Comparison of ENCODE assay signal across 8 cellular contexts in genomic region chr22:38870312-38870741, GRCh38. TPM values are rescaled to one million over a fixed set of nuclear protein-coding genes. Genes with fewer than 3 reads are reported as not detected.
DNase-seq lines count a peak whose midpoint lies in the region; ATAC-seq and TF ChIP-seq lines count a peak whose summit lies in the region.

No MANE protein-coding gene starts in this region.

- peak overlapping the region; percentile 91 for H3K27ac Mint-ChIP-seq in activated T-helper 17 cell treated with anti-CD3 and anti-CD28 coated beads, Interleukin-2, amount 50 U/mL, for 72 hours
- peak overlapping the region; percentile 76 to 91 for H3K27ac Mint-ChIP-seq in natural killer cell
- peak overlapping the region; percentile 89 for H3K27ac Mint-ChIP-seq in stimulated activated effector memory CD8-positive, alpha-beta T cell treated with anti-CD3 and anti-CD28 coated beads, Interleukin-12 subunit alpha, Interleukin-12 subunit beta, amount 100 ng/mL, for 72 hours

- intact Hi-C loops in natural killer cell (cut with micrococcal nuclease), result loop anchor here (5.0 kb wide), 2 partner anchors 282 to 662 kb away; partner anchors contain the start of genes CBX7 and RPS19BP1

- H3K4me3 ChIP-seq in LNCaP clone FGC (ENCODE audit: low read depth, low read length) (peak overlapping the region; percentile 73), RWPE2 (ENCODE audit: severe bottlenecking) (peak overlapping the region; percentile 87), fibroblast of pulmonary artery (replicated peaks; ENCODE audit: low read depth, low read length) (peak overlapping the region; percentile 68)

- H3K4me3 Mint-ChIP-seq in activated T-helper 17 cell treated with anti-CD3 and anti-CD28 coated beads, Interleukin-2, amount 50 U/mL, for 72 hours, result peak overlapping the region; percentile 92
- H3K4me3 Mint-ChIP-seq in natural killer cell, result peak overlapping the region; percentile 87
- peak overlapping the region; percentile 94 for H3K4me3 Mint-ChIP-seq in stimulated activated effector memory CD8-positive, alpha-beta T cell treated with anti-CD3 and anti-CD28 coated beads, Interleukin-12 subunit alpha, Interleukin-12 subunit beta, amount 100 ng/mL, for 72 hours

- H3K4me1 Mint-ChIP-seq in activated T-helper 17 cell treated with anti-CD3 and anti-CD28 coated beads, Interleukin-2, amount 50 U/mL, for 72 hours, result peaks cover 26% of the 10 kb centered on the region
- peaks cover 26 to 50% of the 10 kb centered on the region in 2 donors for H3K4me1 Mint-ChIP-seq in natural killer cell
- H3K4me1 Mint-ChIP-seq in stimulated activated effector memory CD8-positive, alpha-beta T cell treated with anti-CD3 and anti-CD28 coated beads, Interleukin-12 subunit alpha, Interleukin-12 subunit beta, amount 100 ng/mL, for 72 hours, result peaks cover 57% of the 10 kb centered on the region

- ATAC-seq in RWPE2 (ENCODE audit: low read depth) (peak; percentile 62), natural killer cell (peak; percentile 41 to 48 (median 48)), GM21515 (IDR thresholded peaks at IDR 0.05; ENCODE audit: unreplicated experiment) (no peak)
- peak; percentile 31 for ATAC-seq in activated T-helper 17 cell treated with anti-CD3 and anti-CD28 coated beads, Interleukin-2, amount 50 U/mL, for 72 hours (replicated peaks)
- peak; percentile 53 for ATAC-seq in stimulated activated effector memory CD8-positive, alpha-beta T cell treated with anti-CD3 and anti-CD28 coated beads, Interleukin-12 subunit alpha, Interleukin-12 subunit beta, amount 100 ng/mL, for 72 hours

- peak; percentile 86 for TF ChIP-seq CTCF in LNCaP clone FGC (IDR thresholded peaks at IDR 0.05; ENCODE audit: control insufficient read depth, extremely low read depth, insufficient read depth)
- peak; percentile 96 for TF ChIP-seq CTCF in RWPE2 (IDR thresholded peaks at IDR 0.05; ENCODE audit: poor library complexity, severe bottlenecking)
- peak; percentile 95 for TF ChIP-seq CTCF in fibroblast of pulmonary artery (IDR thresholded peaks at IDR 0.05; ENCODE audit: low read length, missing control alignments)
- TF ChIP-seq CTCF in natural killer cell (IDR thresholded peaks at IDR 0.05), result peak; percentile 97

- no peaks in the 10 kb centered on the region for H3K27me3 Mint-ChIP-seq in activated T-helper 17 cell treated with anti-CD3 and anti-CD28 coated beads, Interleukin-2, amount 50 U/mL, for 72 hours
- H3K27me3 Mint-ChIP-seq in natural killer cell (ENCODE audit: low read depth in 2 of 2), result peaks cover 0 to 7% of the 10 kb centered on the region in 2 donors

- H3K27ac ChIP-seq in RWPE2 (ENCODE audit: poor library complexity, severe bottlenecking), result no peak overlapping the region

- no peaks in the 10 kb centered on the region for H3K9me3 ChIP-seq in RWPE2 (ENCODE audit: severe bottlenecking)

- H3K4me1 ChIP-seq in RWPE2 (ENCODE audit: insufficient read depth, poor library complexity, severe bottlenecking), result peaks cover 4% of the 10 kb centered on the region

- H3K9me3 Mint-ChIP-seq in activated T-helper 17 cell treated with anti-CD3 and anti-CD28 coated beads, Interleukin-2, amount 50 U/mL, for 72 hours, result no peaks in the 10 kb centered on the region
- H3K9me3 Mint-ChIP-seq in natural killer cell, result no peaks in the 10 kb centered on the region
- no peaks in the 10 kb centered on the region for H3K9me3 Mint-ChIP-seq in stimulated activated effector memory CD8-positive, alpha-beta T cell treated with anti-CD3 and anti-CD28 coated beads, Interleukin-12 subunit alpha, Interleukin-12 subunit beta, amount 100 ng/mL, for 72 hours

- DNase-seq in GF-D8 (lab: John Stamatoyannopoulos, UW) (peak; percentile 46), LNCaP clone FGC (ENCODE audit: low read depth) (no peak), RWPE2 (ENCODE audit: low spot score) (no peak), fibroblast of pulmonary artery (ENCODE audit: low read depth) (peak; percentile 84), natural killer cell (peak; percentile 77)
- peak; percentile 78 to 93 for DNase-seq in stimulated activated effector memory CD8-positive, alpha-beta T cell treated with anti-CD3 and anti-CD28 coated beads, Interleukin-12 subunit alpha, Interleukin-12 subunit beta, amount 100 ng/mL, for 72 hours (ENCODE audit: low spot score in 2 of 2)

- peaks cover 26% of the 10 kb centered on the region for H3K36me3 ChIP-seq in RWPE2 (ENCODE audit: low read depth)

- peaks cover 26% of the 10 kb centered on the region for H3K27me3 ChIP-seq in RWPE2 (ENCODE audit: insufficient read depth, poor library complexity, severe bottlenecking)

- peaks cover 51% of the 10 kb centered on the region for H3K36me3 Mint-ChIP-seq in activated T-helper 17 cell treated with anti-CD3 and anti-CD28 coated beads, Interleukin-2, amount 50 U/mL, for 72 hours (ENCODE audit: low read depth)
- H3K36me3 Mint-ChIP-seq in natural killer cell, result no peaks in the 10 kb centered on the region
- H3K36me3 Mint-ChIP-seq in stimulated activated effector memory CD8-positive, alpha-beta T cell treated with anti-CD3 and anti-CD28 coated beads, Interleukin-12 subunit alpha, Interleukin-12 subunit beta, amount 100 ng/mL, for 72 hours, result peaks cover 47% of the 10 kb centered on the region

RNA-seq across cellular contexts. Expression of gene CBX6, which starts 1.7 kb away (rescaled TPM):
- total RNA-seq in activated T-helper 17 cell treated with anti-CD3 and anti-CD28 coated beads, Interleukin-2, amount 50 U/mL, for 72 hours, result 10 to 100 TPM; 60.1 to 62.9 TPM
- 10 to 100 TPM; 68.0 to 81.5 (median 75.7) TPM for total RNA-seq in natural killer cell

RNA-seq across cellular contexts. Expression of gene NPTXR, which starts 26.5 kb away (rescaled TPM):
- total RNA-seq in activated T-helper 17 cell treated with anti-CD3 and anti-CD28 coated beads, Interleukin-2, amount 50 U/mL, for 72 hours, result under 1 TPM; 0.77 to 0.82 TPM
- total RNA-seq in natural killer cell, result 1 to 10 TPM; 4.8 to 8.2 (median 6.1) TPM

Comparison
In these comparisons a context has a peak if more than half of its experiments do, and no peak if none do; other contexts are left out.
1. DNase-seq: peak in GF-D8 (single experiment), fibroblast of pulmonary artery (single experiment), natural killer cell (single experiment) and stimulated activated effector memory CD8-positive, alpha-beta T cell treated with anti-CD3 and anti-CD28 coated beads, Interleukin-12 subunit alpha, Interleukin-12 subunit beta, amount 100 ng/mL, for 72 hours (2 of 2); none in LNCaP clone FGC (single experiment) and RWPE2 (single experiment).
2. Peak in every context shown above with its lines, with median percentiles within 50 percentile points of each other: H3K4me3 ChIP-seq, CTCF ChIP-seq, H3K27ac Mint-ChIP-seq and H3K4me3 Mint-ChIP-seq.